Comparison of ENCODE assay signal across 3 cellular contexts in genomic region chr4:119141283-119141682, GRCh38. TPM values are rescaled to one million over a fixed set of nuclear protein-coding genes. Genes with fewer than 3 reads are reported as not detected.
"Had no signal": no experiment of that assay in that cellular context is flagged by ENCODE, and none has a peak within 500 bp of the region (broad histone marks: within the 10 kb centered on the region; RNA-seq: fewer than 3 reads in every experiment).

No MANE protein-coding gene starts in this region.

RNA-seq across cellular contexts. Expression of gene MYOZ2, which starts 5.7 kb away (rescaled TPM):
- total RNA-seq: MCF 10A, OCI-LY7, PC-3 had no signal
